1 cellular context compared by ENCODE assay signal in the genomic region with DNA sequence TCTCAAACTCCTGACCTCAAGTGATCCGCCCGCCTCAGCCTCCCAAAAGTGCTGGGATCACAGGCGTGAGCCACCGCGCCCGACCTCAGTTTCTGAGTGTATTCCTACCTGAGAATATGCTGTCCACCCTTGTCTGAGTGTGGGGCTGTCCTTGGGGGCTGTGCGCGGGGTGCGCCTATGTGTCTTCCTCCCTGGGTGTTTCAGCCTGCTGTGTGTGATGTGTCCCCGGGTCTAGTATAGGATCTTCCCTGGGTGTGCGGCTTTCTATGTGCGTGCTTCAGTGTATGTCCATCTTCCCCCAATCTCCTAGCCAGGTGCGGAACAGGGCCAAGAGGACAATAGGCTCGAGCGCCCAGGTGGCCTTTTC.
TF ChIP-seq lines count a peak whose summit lies in the region.

No MANE protein-coding gene starts in this region.

TF ChIP-seq in SK-N-SH, 30 proteins besides CTCF, POLR2A, EP300 and RAD21 (continued from another document):
- TF ChIP-seq, protein P1, sequence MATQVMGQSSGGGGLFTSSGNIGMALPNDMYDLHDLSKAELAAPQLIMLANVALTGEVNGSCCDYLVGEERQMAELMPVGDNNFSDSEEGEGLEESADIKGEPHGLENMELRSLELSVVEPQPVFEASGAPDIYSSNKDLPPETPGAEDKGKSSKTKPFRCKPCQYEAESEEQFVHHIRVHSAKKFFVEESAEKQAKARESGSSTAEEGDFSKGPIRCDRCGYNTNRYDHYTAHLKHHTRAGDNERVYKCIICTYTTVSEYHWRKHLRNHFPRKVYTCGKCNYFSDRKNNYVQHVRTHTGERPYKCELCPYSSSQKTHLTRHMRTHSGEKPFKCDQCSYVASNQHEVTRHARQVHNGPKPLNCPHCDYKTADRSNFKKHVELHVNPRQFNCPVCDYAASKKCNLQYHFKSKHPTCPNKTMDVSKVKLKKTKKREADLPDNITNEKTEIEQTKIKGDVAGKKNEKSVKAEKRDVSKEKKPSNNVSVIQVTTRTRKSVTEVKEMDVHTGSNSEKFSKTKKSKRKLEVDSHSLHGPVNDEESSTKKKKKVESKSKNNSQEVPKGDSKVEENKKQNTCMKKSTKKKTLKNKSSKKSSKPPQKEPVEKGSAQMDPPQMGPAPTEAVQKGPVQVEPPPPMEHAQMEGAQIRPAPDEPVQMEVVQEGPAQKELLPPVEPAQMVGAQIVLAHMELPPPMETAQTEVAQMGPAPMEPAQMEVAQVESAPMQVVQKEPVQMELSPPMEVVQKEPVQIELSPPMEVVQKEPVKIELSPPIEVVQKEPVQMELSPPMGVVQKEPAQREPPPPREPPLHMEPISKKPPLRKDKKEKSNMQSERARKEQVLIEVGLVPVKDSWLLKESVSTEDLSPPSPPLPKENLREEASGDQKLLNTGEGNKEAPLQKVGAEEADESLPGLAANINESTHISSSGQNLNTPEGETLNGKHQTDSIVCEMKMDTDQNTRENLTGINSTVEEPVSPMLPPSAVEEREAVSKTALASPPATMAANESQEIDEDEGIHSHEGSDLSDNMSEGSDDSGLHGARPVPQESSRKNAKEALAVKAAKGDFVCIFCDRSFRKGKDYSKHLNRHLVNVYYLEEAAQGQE (IDR thresholded peaks at IDR 0.05; ENCODE audit: low read depth, low read length), result no peak
- TF ChIP-seq EZH2phosphoT487 (IDR thresholded peaks at IDR 0.05; ENCODE audit: borderline replicate concordance, low read depth) (no peak), RCOR1 (IDR thresholded peaks at IDR 0.05; ENCODE audit: low read length) (no peak), RFX5 (IDR thresholded peaks at IDR 0.05; ENCODE audit: low read length) (no peak), RXRA (IDR thresholded peaks at IDR 0.05; ENCODE audit: borderline replicate concordance, low read depth) (no peak), NRF1 (IDR thresholded peaks at IDR 0.05; ENCODE audit: low read depth, low read length) (no peak), TAF1 (IDR thresholded peaks at IDR 0.05; ENCODE audit: borderline replicate concordance, low read depth, low read length) (no peak)
- TF ChIP-seq, protein P2, sequence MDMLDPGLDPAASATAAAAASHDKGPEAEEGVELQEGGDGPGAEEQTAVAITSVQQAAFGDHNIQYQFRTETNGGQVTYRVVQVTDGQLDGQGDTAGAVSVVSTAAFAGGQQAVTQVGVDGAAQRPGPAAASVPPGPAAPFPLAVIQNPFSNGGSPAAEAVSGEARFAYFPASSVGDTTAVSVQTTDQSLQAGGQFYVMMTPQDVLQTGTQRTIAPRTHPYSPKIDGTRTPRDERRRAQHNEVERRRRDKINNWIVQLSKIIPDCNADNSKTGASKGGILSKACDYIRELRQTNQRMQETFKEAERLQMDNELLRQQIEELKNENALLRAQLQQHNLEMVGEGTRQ (IDR thresholded peaks at IDR 0.05; ENCODE audit: borderline replicate concordance, low read depth, low read length), result no peak
- TF ChIP-seq, protein P3, sequence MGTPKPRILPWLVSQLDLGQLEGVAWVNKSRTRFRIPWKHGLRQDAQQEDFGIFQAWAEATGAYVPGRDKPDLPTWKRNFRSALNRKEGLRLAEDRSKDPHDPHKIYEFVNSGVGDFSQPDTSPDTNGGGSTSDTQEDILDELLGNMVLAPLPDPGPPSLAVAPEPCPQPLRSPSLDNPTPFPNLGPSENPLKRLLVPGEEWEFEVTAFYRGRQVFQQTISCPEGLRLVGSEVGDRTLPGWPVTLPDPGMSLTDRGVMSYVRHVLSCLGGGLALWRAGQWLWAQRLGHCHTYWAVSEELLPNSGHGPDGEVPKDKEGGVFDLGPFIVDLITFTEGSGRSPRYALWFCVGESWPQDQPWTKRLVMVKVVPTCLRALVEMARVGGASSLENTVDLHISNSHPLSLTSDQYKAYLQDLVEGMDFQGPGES (IDR thresholded peaks at IDR 0.05; ENCODE audit: low read depth, low read length), result no peak
TF ChIP-seq in SK-N-SH: peak in this region for 0.
